In genomic region chr10:70887804-70888800, GRCh38 we compare ENCODE assay signal across 8 cellular contexts. TPM values are rescaled to one million over a fixed set of nuclear protein-coding genes. Genes with fewer than 3 reads are reported as not detected.
DNase-seq lines count a peak whose midpoint lies in the region; ATAC-seq and TF ChIP-seq lines count a peak whose summit lies in the region.

Gene PCBD1, minus strand, starts transcription at chr10:70888565. Its CDS starts 32 bp downstream, at chr10:70888533.

- H3K27me3 Mint-ChIP-seq in activated CD8-positive, alpha-beta T cell treated with anti-CD3 and anti-CD28 coated beads, Interleukin-2, amount 10 ng/mL, durations not matched to agents 7 days and 5 days (ENCODE audit: low read depth): no peaks in the 10 kb centered on the region
- no peaks in the 10 kb centered on the region for H3K27me3 Mint-ChIP-seq in effector memory CD8-positive, alpha-beta T cell

- H3K4me3 Mint-ChIP-seq in activated CD8-positive, alpha-beta T cell treated with anti-CD3 and anti-CD28 coated beads, Interleukin-2, amount 10 ng/mL, durations not matched to agents 7 days and 5 days: peak within 1 kb of the TSS; percentile 80
- peak within 1 kb of the TSS; percentile 88 to 89 for H3K4me3 Mint-ChIP-seq in effector memory CD8-positive, alpha-beta T cell

- CTCF ChIA-PET in activated CD8-positive, alpha-beta T cell treated with anti-CD3 and anti-CD28 coated beads, Interleukin-2, amount 10 ng/mL, durations not matched to agents 7 days and 5 days (lab: Charles Lee): interaction anchor here (0.6 to 2.1 kb wide), 7 partner anchors 11 to 427 kb away, joined by 3 to 7 read pairs (median 4); partner anchors contain the start of gene SGPL1

- no peak within 1 kb of the TSS for H2BK120ac ChIP-seq in mesendoderm (ENCODE audit: low read depth, low read length)

- H3K4ac ChIP-seq in mesendoderm (ENCODE audit: low read depth, low read length): peak within 1 kb of the TSS; percentile 44

- H4K5ac ChIP-seq in mesendoderm (ENCODE audit: low read length): no peak within 1 kb of the TSS

- peaks cover 11% of the 10 kb centered on the region for H3K4me1 ChIP-seq in mesendoderm (ENCODE audit: control insufficient read depth, low read depth, low read length)

- WGBS in mesendoderm (ENCODE audit: extremely low coverage, insufficient coverage, low lambda C conversion rate): no CpG with 5 or more reads among the region's 85 CpGs

- H4K8ac ChIP-seq in mesendoderm (ENCODE audit: low read depth, low read length): peak within 1 kb of the TSS; percentile 84

- no peak for TF ChIP-seq CTCF in 22Rv1 (IDR thresholded peaks at IDR 0.05)

- peak; percentile 65 for DNase-seq in NCI-H510A (lab: John Stamatoyannopoulos, UW)
- DNase-seq in activated CD8-positive, alpha-beta T cell treated with anti-CD3 and anti-CD28 coated beads, Interleukin-2, amount 10 ng/mL, durations not matched to agents 7 days and 5 days: peak; percentile 82
- DNase-seq in effector memory CD8-positive, alpha-beta T cell: peak; percentile 62 to 71 (median 70)
- DNase-seq in mesendoderm: peak; percentile 84
- peak; percentile 67 for DNase-seq in stimulated activated CD8-positive, alpha-beta memory T cell treated with anti-CD3 and anti-CD28 coated beads, Interleukin-12 subunit alpha, Interleukin-12 subunit beta, amount 100 ng/mL, for 4 hours (ENCODE audit: low read depth)

- no peaks in the 10 kb centered on the region for H3K79me2 ChIP-seq in mesendoderm (ENCODE audit: control insufficient read depth, insufficient read depth, low read length)

- H2BK15ac ChIP-seq in mesendoderm (replicated peaks; ENCODE audit: low read depth): no peak within 1 kb of the TSS

- H3K79me1 ChIP-seq in mesendoderm (ENCODE audit: low read length): no peaks in the 10 kb centered on the region

- peak within 1 kb of the TSS; percentile 92 for H3K27ac Mint-ChIP-seq in activated CD8-positive, alpha-beta T cell treated with anti-CD3 and anti-CD28 coated beads, Interleukin-2, amount 10 ng/mL, durations not matched to agents 7 days and 5 days
- peak within 1 kb of the TSS; percentile 87 to 89 for H3K27ac Mint-ChIP-seq in effector memory CD8-positive, alpha-beta T cell

- peak; percentile 57 for TF ChIP-seq POLR2A in GM18505 (IDR thresholded peaks at IDR 0.05; ENCODE audit: borderline replicate concordance, extremely low read depth, insufficient read depth, insufficient read length)

- ATAC-seq in GM18505 (IDR thresholded peaks at IDR 0.05; ENCODE audit: unreplicated experiment) (peak; percentile 66), HG02981 (IDR thresholded peaks at IDR 0.05; ENCODE audit: unreplicated experiment) (peak; percentile 76)
- peak; percentile 89 for ATAC-seq in activated CD8-positive, alpha-beta T cell treated with anti-CD3 and anti-CD28 coated beads, Interleukin-2, amount 10 ng/mL, durations not matched to agents 7 days and 5 days
- peak; percentile 89 for ATAC-seq in effector memory CD8-positive, alpha-beta T cell (replicated peaks)

- no peaks in the 10 kb centered on the region for H3K27me3 ChIP-seq in mesendoderm (ENCODE audit: insufficient read depth, low read length, poor library complexity)

- H3K23ac ChIP-seq in mesendoderm (ENCODE audit: low read length): peak within 1 kb of the TSS; percentile 29

- no peaks in the 10 kb centered on the region for H3K9me3 Mint-ChIP-seq in activated CD8-positive, alpha-beta T cell treated with anti-CD3 and anti-CD28 coated beads, Interleukin-2, amount 10 ng/mL, durations not matched to agents 7 days and 5 days (ENCODE audit: insufficient read depth)
- no peaks in the 10 kb centered on the region for H3K9me3 Mint-ChIP-seq in effector memory CD8-positive, alpha-beta T cell

- peak within 1 kb of the TSS; percentile 11 for H2BK5ac ChIP-seq in mesendoderm (ENCODE audit: low read length)

- H3K36me3 Mint-ChIP-seq in activated CD8-positive, alpha-beta T cell treated with anti-CD3 and anti-CD28 coated beads, Interleukin-2, amount 10 ng/mL, durations not matched to agents 7 days and 5 days (ENCODE audit: low read depth): peaks cover 15% of the 10 kb centered on the region
- H3K36me3 Mint-ChIP-seq in effector memory CD8-positive, alpha-beta T cell (ENCODE audit: insufficient read depth): peaks cover 11% of the 10 kb centered on the region

- H3K36me3 ChIP-seq in mesendoderm (ENCODE audit: control insufficient read depth, insufficient read depth, low read length): no peaks in the 10 kb centered on the region

- peak within 1 kb of the TSS; percentile 90 for H3K18ac ChIP-seq in mesendoderm (ENCODE audit: low read length)

- H3K4me3 ChIP-seq in mesendoderm (ENCODE audit: low read length): peak within 1 kb of the TSS; percentile 77

- H2AK5ac ChIP-seq in mesendoderm (ENCODE audit: low read length): no peak within 1 kb of the TSS

- H3K56ac ChIP-seq in mesendoderm (ENCODE audit: low read length): peak within 1 kb of the TSS; percentile 98

- H3K4me1 Mint-ChIP-seq in activated CD8-positive, alpha-beta T cell treated with anti-CD3 and anti-CD28 coated beads, Interleukin-2, amount 10 ng/mL, durations not matched to agents 7 days and 5 days (ENCODE audit: low read depth): peaks cover 18% of the 10 kb centered on the region
- peaks cover 0 to 15% of the 10 kb centered on the region in 2 donors for H3K4me1 Mint-ChIP-seq in effector memory CD8-positive, alpha-beta T cell (ENCODE audit: low read depth in 2 of 2)

- peak within 1 kb of the TSS; percentile 82 for H3K4me2 ChIP-seq in mesendoderm (ENCODE audit: low read length)

- H3K27ac ChIP-seq in 22Rv1 (peak within 1 kb of the TSS; percentile 92), mesendoderm (ENCODE audit: low read depth, low read length) (peak within 1 kb of the TSS; percentile 92)

- H3K9ac ChIP-seq in mesendoderm (ENCODE audit: low read length): peak within 1 kb of the TSS; percentile 93

- POLR2A ChIA-PET in activated CD8-positive, alpha-beta T cell treated with anti-CD3 and anti-CD28 coated beads, Interleukin-2, amount 10 ng/mL, durations not matched to agents 7 days and 5 days (lab: Charles Lee): interaction anchor here (0.5 to 1.8 kb wide), 4 partner anchors 9 to 350 kb away, joined by 3 to 8 read pairs (median 4); no protein-coding TSS in a partner anchor

RNA-seq across cellular contexts. Expression of gene PCBD1, which starts in this region (rescaled TPM):
- total RNA-seq in activated CD8-positive, alpha-beta T cell treated with anti-CD3 and anti-CD28 coated beads, Interleukin-2, amount 10 ng/mL, durations not matched to agents 7 days and 5 days: 10 to 100 TPM; 28.6 to 31.7 TPM
- polyA plus RNA-seq in mesendoderm (2013, experiment 1 of 2): 59.5 TPM
- polyA plus RNA-seq in mesendoderm (2013, experiment 2 of 2): 60.9 TPM

Comparison
In these comparisons a context has a peak if more than half of its experiments do, and no peak if none do; other contexts are left out.
1. Peak in every context shown above with its lines: DNase-seq, ATAC-seq, H3K4me3 ChIP-seq and H3K27ac ChIP-seq.